Comparison of ENCODE assay signal across 17 cellular contexts in genomic region chr3:86388848-86389247, GRCh38.
A peak's percentile ranks its signal among the peaks of the same experiment; 100 is the strongest.
DNase-seq lines count a peak whose midpoint lies in the region; ATAC-seq and TF ChIP-seq lines count a peak whose summit lies in the region.
"Had no signal": no experiment of that assay in that cellular context is flagged by ENCODE, and none has a peak within 500 bp of the region (broad histone marks: within the 10 kb centered on the region; RNA-seq: fewer than 3 reads in every experiment).

No MANE protein-coding gene starts in this region.

- H3K9me3 ChIP-seq in HAP-1 (no peaks in the 10 kb centered on the region), RWPE2 (ENCODE audit: severe bottlenecking) (no peaks in the 10 kb centered on the region), osteoblast (ENCODE audit: low read depth, low read length) (peaks cover 2% of the 10 kb centered on the region)

- 0 out of 2 replicates have a peak, but pooled peaks cover 2% of the 10 kb centered on the region for H3K4me1 ChIP-seq in HAP-1
- no peaks in the 10 kb centered on the region for H3K4me1 ChIP-seq in RWPE2 (ENCODE audit: insufficient read depth, poor library complexity, severe bottlenecking)
- no peaks in the 10 kb centered on the region for H3K4me1 ChIP-seq in osteoblast (ENCODE audit: insufficient read depth, low read length)

- TF ChIP-seq CTCF in RWPE2 (IDR thresholded peaks at IDR 0.05; ENCODE audit: poor library complexity, severe bottlenecking) (peak; percentile 10), osteoblast (IDR thresholded peaks at IDR 0.05; ENCODE audit: extremely low read depth, low read depth, low read length) (no peak)

- peak; percentile 25 for DNase-seq in D341Med (ENCODE audit: low spot score)
- peak; percentile 48 to 73 for DNase-seq in HAP-1 (ENCODE audit: low spot score in 2 of 2)
- no peak for DNase-seq in RWPE2 (ENCODE audit: low spot score)
- peak; percentile 58 for DNase-seq in islet precursor cell
- DNase-seq in cerebellar nuclear complex (lab: John Stamatoyannopoulos, UW) = no peak
- no peak for DNase-seq in osteoblast (ENCODE audit: insufficient read length, low spot score, missing footprints)
- DNase-seq in HCEC 1CT = no peak
- DNase-seq: activated CD8-positive, alpha-beta memory T cell treated with anti-CD3 and anti-CD28 coated beads, Interleukin-2, amount 10 ng/mL, durations not matched to agents 7 days and 5 days; activated gamma-delta T cell; amygdala; foreskin fibroblast; natural killer cell; NCI-H1092; T-helper 1 cell had no signal

- H3K27me3 ChIP-seq in HAP-1 (ENCODE audit: low read depth) (no peaks in the 10 kb centered on the region), RWPE2 (ENCODE audit: insufficient read depth, poor library complexity, severe bottlenecking) (peaks cover 8% of the 10 kb centered on the region), osteoblast (ENCODE audit: insufficient read depth, low read length) (no peaks in the 10 kb centered on the region)

- H2AFZ ChIP-seq in osteoblast (ENCODE audit: low read length) = no peak overlapping the region

- H3K27ac ChIP-seq in RWPE2 (ENCODE audit: poor library complexity, severe bottlenecking) = no peak overlapping the region
- no peak overlapping the region for H3K27ac ChIP-seq in osteoblast (ENCODE audit: low read depth, low read length)

- ATAC-seq in RWPE2 (ENCODE audit: low read depth) (no peak), HG02884 (IDR thresholded peaks at IDR 0.05; ENCODE audit: unreplicated experiment) (no peak)
- ATAC-seq: activated CD4-positive, CD25-positive, alpha-beta regulatory T cell treated with anti-CD3 and anti-CD28 coated beads, Interleukin-2, amount 50 U/mL, for 24 hours; activated CD8-positive, alpha-beta memory T cell treated with anti-CD3 and anti-CD28 coated beads, Interleukin-2, amount 10 ng/mL, durations not matched to agents 7 days and 5 days; natural killer cell had no signal

- H3K36me3 ChIP-seq in HAP-1 (replicated peaks) = no peaks in the 10 kb centered on the region
- H3K36me3 ChIP-seq in RWPE2 (ENCODE audit: low read depth) = no peaks in the 10 kb centered on the region
- H3K36me3 ChIP-seq in osteoblast (ENCODE audit: insufficient read depth, low read length) = no peaks in the 10 kb centered on the region

- H3K4me3 ChIP-seq in HAP-1 (no peak overlapping the region), RWPE2 (ENCODE audit: severe bottlenecking) (no peak overlapping the region), osteoblast (ENCODE audit: insufficient read depth, low read length) (no peak overlapping the region)
- H3K4me3 ChIP-seq: lung had no signal

- H4K20me1 ChIP-seq in osteoblast (ENCODE audit: insufficient read depth, low read length) = no peaks in the 10 kb centered on the region

- no peaks in the 10 kb centered on the region for H3K79me2 ChIP-seq in osteoblast (ENCODE audit: insufficient read depth, low read length)

- H3K4me2 ChIP-seq in osteoblast (ENCODE audit: insufficient read depth, low read length) = no peak overlapping the region

- in situ Hi-C loops in HAP-1 (cut with MboI; ENCODE audit: low sequenced_read_pairs) = no loop called here

Comparison
In these comparisons a context has a peak if more than half of its experiments do, and no peak if none do; other contexts are left out.
1. DNase-seq: peak in D341Med (single experiment), HAP-1 (2 of 2) and islet precursor cell (single experiment); none in RWPE2 (single experiment), cerebellar nuclear complex (0 of 2), osteoblast (single experiment) and HCEC 1CT (single experiment).